ENCODE assay signal across 15 cellular contexts in the genomic region with DNA sequence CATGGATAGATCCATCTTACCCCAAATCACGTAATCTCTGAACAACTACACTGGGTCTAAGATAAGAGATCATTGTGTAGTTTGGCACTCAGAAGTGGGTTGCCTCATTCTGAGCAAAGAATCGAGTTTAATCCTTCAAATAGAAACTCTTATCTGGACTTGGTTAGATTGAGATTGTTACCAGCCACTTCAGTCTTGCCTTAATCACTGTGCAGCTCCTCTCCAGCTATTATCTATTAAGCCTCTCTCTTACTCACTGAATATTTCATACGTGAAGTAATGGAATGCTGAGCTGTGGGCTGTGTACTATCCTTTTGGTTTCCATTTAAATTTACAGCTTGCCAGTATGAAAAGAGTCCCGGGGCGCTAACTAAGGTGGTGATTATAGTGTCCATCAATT.
DNase-seq lines count a peak whose midpoint lies in the region; ATAC-seq and TF ChIP-seq lines count a peak whose summit lies in the region.
"Had no signal": no experiment of that assay in that cellular context is flagged by ENCODE, and none has a peak within 500 bp of the region (broad histone marks: within the 10 kb centered on the region; RNA-seq: fewer than 3 reads in every experiment).

No MANE protein-coding gene starts in this region.

- H3K79me2 ChIP-seq in SK-N-SH (ENCODE audit: insufficient read depth), result no peaks in the 10 kb centered on the region

- no peak for TF ChIP-seq CTCF in AG10803 (conservative IDR thresholded peaks at IDR 0.05; ENCODE audit: low read length)
- TF ChIP-seq CTCF in SK-N-SH (IDR thresholded peaks at IDR 0.05), result no peak
- TF ChIP-seq CTCF in fibroblast of villous mesenchyme (IDR thresholded peaks at IDR 0.05; ENCODE audit: insufficient read depth, low read depth, low read length), result no peak
- no peak for TF ChIP-seq CTCF in omental fat pad (IDR thresholded peaks at IDR 0.05)
- TF ChIP-seq CTCF in transverse colon (IDR thresholded peaks at IDR 0.05), result no peak

- H3K4me2 ChIP-seq in SK-N-SH, result 0 out of 2 replicates have a peak overlapping the region, but pooled peaks have one; percentile 13

- H3K27ac ChIP-seq in SK-N-SH (ENCODE audit: low read depth in 2 of 2, low read length in 1 of 2), result no peak overlapping the region
- H3K27ac ChIP-seq in transverse colon, result no peak overlapping the region
- H3K27ac ChIP-seq: esophagus squamous epithelium had no signal

- H3K27me3 ChIP-seq in SK-N-SH (ENCODE audit: insufficient read depth), result no peaks in the 10 kb centered on the region
- H3K27me3 ChIP-seq in transverse colon, result no peaks in the 10 kb centered on the region
- H3K27me3 ChIP-seq: esophagus squamous epithelium had no signal

- no peaks in the 10 kb centered on the region for H3K9me2 ChIP-seq in SK-N-SH

- 56% methylated on average over 5 of the region's 5 CpGs for WGBS in SK-N-SH (ENCODE audit: low lambda C conversion rate)
- WGBS in transverse colon (ENCODE audit: low coverage in 1 of 2), 2 donors, result 59 to 69% methylated on average over 4 to 5 of the region's 5 CpGs

- CTCF ChIA-PET in SK-N-SH (lab: Yijun Ruan, JAX), result no interaction called here

- H3K9ac ChIP-seq in SK-N-SH, result no peak overlapping the region

- H3F3A ChIP-seq in SK-N-SH (replicated peaks; ENCODE audit: insufficient read depth), result no peaks in the 10 kb centered on the region

- POLR2A ChIA-PET in SK-N-SH (lab: Yijun Ruan, JAX), result no interaction called here

- H3K4me3 ChIP-seq in AG10803 (ENCODE audit: low read length), result peak overlapping the region; percentile 59
- no peak overlapping the region for H3K4me3 ChIP-seq in SK-N-SH (ENCODE audit: low read depth in 2 of 2, low read length in 1 of 2)
- H3K4me3 ChIP-seq in fibroblast of villous mesenchyme (ENCODE audit: low read depth, low read length), result peak overlapping the region; percentile 26
- H3K4me3 ChIP-seq in transverse colon, result no peak overlapping the region

- TF ChIP-seq POLR2A in transverse colon (IDR thresholded peaks at IDR 0.05), result no peak

- no peaks in the 10 kb centered on the region for H3K9me3 ChIP-seq in SK-N-SH
- no peaks in the 10 kb centered on the region for H3K9me3 ChIP-seq in transverse colon
- H3K9me3 ChIP-seq: esophagus squamous epithelium had no signal

- TF ChIP-seq EP300 in SK-N-SH (IDR thresholded peaks at IDR 0.05; ENCODE audit: borderline replicate concordance in 1 of 2, low read depth in 1 of 2, low read length in 1 of 2) (no peak), transverse colon (IDR thresholded peaks at IDR 0.05; ENCODE audit: low read depth) (no peak)

- DNase-seq in AG10803 (ENCODE audit: low read depth) (peak; percentile 72), SK-N-SH (no peak), fibroblast of villous mesenchyme (ENCODE audit: low read depth) (peak; percentile 43), omental fat pad (ENCODE audit: low spot score) (no peak), transverse colon (no peak)
- no peak for DNase-seq in stimulated activated CD4-positive, alpha-beta T cell treated with anti-CD3 and anti-CD28 coated beads, Interleukin-15, amount 100 ng/mL, for 24 hours
- DNase-seq: activated CD8-positive, alpha-beta T cell treated with anti-CD3 and anti-CD28 coated beads, Interleukin-2, amount 10 ng/mL, durations not matched to agents 7 days and 5 days; activated naive CD4-positive, alpha-beta T cell; esophagus squamous epithelium; GDM1; NCI-H1092 treated with DMSO at 0.1 percent for 48 hours; NCI-H524; nephron progenitor cell had no signal

- H3K36me3 ChIP-seq in SK-N-SH (replicated peaks in 1 of 2; ENCODE audit: control insufficient read depth in 1 of 2, insufficient read depth in 2 of 2, low read length in 1 of 2) (no peaks in the 10 kb centered on the region), transverse colon (no peaks in the 10 kb centered on the region)
- H3K36me3 ChIP-seq: esophagus squamous epithelium had no signal

- in situ Hi-C loops in transverse colon (cut with MboI; ENCODE audit: low pct_ligation_motif_present in 1 of 4, low pct_unique_long_range_greater_than_20kb in 1 of 4, low sequenced_read_pairs in 3 of 4), result no loop called here

- no peak for TF ChIP-seq RAD21 in SK-N-SH (IDR thresholded peaks at IDR 0.05; ENCODE audit: low read length)

- no peak overlapping the region for H2AFZ ChIP-seq in SK-N-SH (ENCODE audit: low read depth)

- H3K4me1 ChIP-seq in SK-N-SH (ENCODE audit: control insufficient read depth in 1 of 2, insufficient read depth in 2 of 2, low read depth in 1 of 2, low read length in 1 of 2) (peaks cover 0 to 13% of the 10 kb centered on the region in 2 experiments; a peak in 1 of 4 replicates), transverse colon (no peaks in the 10 kb centered on the region)

- peak; percentile 94 for ATAC-seq in omental fat pad (ENCODE audit: low FRiP score)
- ATAC-seq in HG03565 (IDR thresholded peaks at IDR 0.05; ENCODE audit: unreplicated experiment), result no peak
- no peak for ATAC-seq in HG03571 (IDR thresholded peaks at IDR 0.05; ENCODE audit: unreplicated experiment)
- ATAC-seq: activated CD8-positive, alpha-beta T cell treated with anti-CD3 and anti-CD28 coated beads, Interleukin-2, amount 10 ng/mL, durations not matched to agents 7 days and 5 days had no signal

- intact Hi-C loops in transverse colon (cut with DNase I; ENCODE audit: low total_unique reads), result no loop called here

- H4K20me1 ChIP-seq in SK-N-SH (ENCODE audit: insufficient read depth), result no peaks in the 10 kb centered on the region

TF ChIP-seq in SK-N-SH, 30 proteins besides CTCF, POLR2A, EP300 and RAD21:
- no peak for TF ChIP-seq TAF1 (IDR thresholded peaks at IDR 0.05; ENCODE audit: borderline replicate concordance, low read depth, low read length)
- TF ChIP-seq TCF12 (IDR thresholded peaks at IDR 0.05), result peak; percentile 21; the same call in 1 of the 2 replicates
- TF ChIP-seq JUND (IDR thresholded peaks at IDR 0.05), result 0 out of 2 replicates have a peak, but pooled peaks have one; percentile 11
- no peak for TF ChIP-seq CHD2 (IDR thresholded peaks at IDR 0.05; ENCODE audit: low read length, partially characterized antibody)
- TF ChIP-seq, protein P1, sequence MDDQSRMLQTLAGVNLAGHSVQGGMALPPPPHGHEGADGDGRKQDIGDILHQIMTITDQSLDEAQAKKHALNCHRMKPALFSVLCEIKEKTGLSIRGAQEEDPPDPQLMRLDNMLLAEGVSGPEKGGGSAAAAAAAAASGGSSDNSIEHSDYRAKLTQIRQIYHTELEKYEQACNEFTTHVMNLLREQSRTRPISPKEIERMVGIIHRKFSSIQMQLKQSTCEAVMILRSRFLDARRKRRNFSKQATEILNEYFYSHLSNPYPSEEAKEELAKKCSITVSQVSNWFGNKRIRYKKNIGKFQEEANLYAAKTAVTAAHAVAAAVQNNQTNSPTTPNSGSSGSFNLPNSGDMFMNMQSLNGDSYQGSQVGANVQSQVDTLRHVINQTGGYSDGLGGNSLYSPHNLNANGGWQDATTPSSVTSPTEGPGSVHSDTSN (IDR thresholded peaks at IDR 0.05), result 0 out of 2 replicates have a peak, but pooled peaks have one; percentile 1

Comparison
In these comparisons a context has a peak if more than half of its experiments do, and no peak if none do; other contexts are left out.
1. DNase-seq: peak in AG10803 (single experiment) and fibroblast of villous mesenchyme (single experiment); none in SK-N-SH (single experiment), omental fat pad (single experiment), transverse colon (single experiment) and stimulated activated CD4-positive, alpha-beta T cell treated with anti-CD3 and anti-CD28 coated beads, Interleukin-15, amount 100 ng/mL, for 24 hours (single experiment).
2. H3K4me3 ChIP-seq: peak in AG10803 (single experiment) and fibroblast of villous mesenchyme (single experiment); none in SK-N-SH (0 of 2) and transverse colon (0 of 4).